Comparison of ENCODE assay signal across 1 cellular context in the genomic region with DNA sequence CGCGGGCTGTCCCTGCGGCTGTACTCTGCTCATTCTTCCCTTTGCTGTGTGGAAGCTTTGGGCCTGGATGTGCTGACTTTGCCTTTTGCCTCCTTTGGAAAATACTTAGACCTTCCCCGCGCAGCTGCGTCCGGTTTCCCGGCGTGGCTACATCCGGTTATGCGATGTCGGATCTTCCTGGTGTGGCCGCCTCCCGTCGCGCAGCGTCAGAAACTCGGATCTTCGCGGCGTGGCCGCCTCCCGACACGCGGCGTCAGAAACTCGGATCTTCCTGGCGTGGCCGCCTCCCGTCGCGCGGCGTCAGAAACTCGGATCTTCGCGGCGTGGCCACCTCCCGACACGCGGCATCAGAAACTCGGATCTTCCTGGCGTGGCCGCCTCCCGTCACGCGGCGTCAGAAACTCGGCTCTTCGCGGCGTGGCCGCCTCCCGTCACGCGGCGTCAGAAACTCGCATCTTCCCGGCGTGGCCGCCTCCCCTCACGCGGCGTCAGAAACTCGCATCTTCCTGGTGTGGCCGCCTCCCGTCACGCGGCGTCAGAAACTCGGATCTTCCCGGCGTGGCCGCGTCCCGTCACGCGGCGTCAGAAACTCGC.
TF ChIP-seq lines count a peak whose summit lies in the region.

No MANE protein-coding gene starts in this region.

TF ChIP-seq in WTC11, 78 proteins besides CTCF, POLR2A, EP300 and RAD21 (continued from another document):
- TF ChIP-seq, protein P1, sequence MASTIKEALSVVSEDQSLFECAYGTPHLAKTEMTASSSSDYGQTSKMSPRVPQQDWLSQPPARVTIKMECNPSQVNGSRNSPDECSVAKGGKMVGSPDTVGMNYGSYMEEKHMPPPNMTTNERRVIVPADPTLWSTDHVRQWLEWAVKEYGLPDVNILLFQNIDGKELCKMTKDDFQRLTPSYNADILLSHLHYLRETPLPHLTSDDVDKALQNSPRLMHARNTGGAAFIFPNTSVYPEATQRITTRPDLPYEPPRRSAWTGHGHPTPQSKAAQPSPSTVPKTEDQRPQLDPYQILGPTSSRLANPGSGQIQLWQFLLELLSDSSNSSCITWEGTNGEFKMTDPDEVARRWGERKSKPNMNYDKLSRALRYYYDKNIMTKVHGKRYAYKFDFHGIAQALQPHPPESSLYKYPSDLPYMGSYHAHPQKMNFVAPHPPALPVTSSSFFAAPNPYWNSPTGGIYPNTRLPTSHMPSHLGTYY (CRISPR knock-in tag; IDR thresholded peaks at IDR 0.05), result no peak
- TF ChIP-seq NFATC4 (CRISPR knock-in tag; IDR thresholded peaks at IDR 0.05) (no peak), MAX (CRISPR knock-in tag; IDR thresholded peaks at IDR 0.05) (no peak), HMGA2 (CRISPR knock-in tag; IDR thresholded peaks at IDR 0.05) (no peak), GRHL2 (CRISPR knock-in tag; IDR thresholded peaks at IDR 0.05; ENCODE audit: insufficient replicate concordance, severe bottlenecking) (no peak), JUN (CRISPR knock-in tag; IDR thresholded peaks at IDR 0.05) (no peak), ZNF423 (CRISPR knock-in tag; IDR thresholded peaks at IDR 0.05) (no peak), TEAD1 (CRISPR knock-in tag; IDR thresholded peaks at IDR 0.05) (no peak), NR2C2 (CRISPR knock-in tag; IDR thresholded peaks at IDR 0.05) (no peak), TEAD4 (CRISPR knock-in tag; IDR thresholded peaks at IDR 0.05) (no peak), MXD4 (CRISPR knock-in tag; IDR thresholded peaks at IDR 0.05; ENCODE audit: borderline replicate concordance) (no peak), NR1H2 (CRISPR knock-in tag; IDR thresholded peaks at IDR 0.05) (no peak)
- TF ChIP-seq, protein P2, sequence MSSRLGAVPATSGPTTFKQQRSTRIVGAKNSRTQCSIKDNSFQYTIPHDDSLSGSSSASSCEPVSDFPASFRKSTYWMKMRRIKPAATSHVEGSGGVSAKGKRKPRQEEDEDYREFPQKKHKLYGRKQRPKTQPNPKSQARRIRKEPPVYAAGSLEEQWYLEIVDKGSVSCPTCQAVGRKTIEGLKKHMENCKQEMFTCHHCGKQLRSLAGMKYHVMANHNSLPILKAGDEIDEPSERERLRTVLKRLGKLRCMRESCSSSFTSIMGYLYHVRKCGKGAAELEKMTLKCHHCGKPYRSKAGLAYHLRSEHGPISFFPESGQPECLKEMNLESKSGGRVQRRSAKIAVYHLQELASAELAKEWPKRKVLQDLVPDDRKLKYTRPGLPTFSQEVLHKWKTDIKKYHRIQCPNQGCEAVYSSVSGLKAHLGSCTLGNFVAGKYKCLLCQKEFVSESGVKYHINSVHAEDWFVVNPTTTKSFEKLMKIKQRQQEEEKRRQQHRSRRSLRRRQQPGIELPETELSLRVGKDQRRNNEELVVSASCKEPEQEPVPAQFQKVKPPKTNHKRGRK (CRISPR knock-in tag; IDR thresholded peaks at IDR 0.05; ENCODE audit: borderline replicate concordance), result no peak
- TF ChIP-seq, protein P3, sequence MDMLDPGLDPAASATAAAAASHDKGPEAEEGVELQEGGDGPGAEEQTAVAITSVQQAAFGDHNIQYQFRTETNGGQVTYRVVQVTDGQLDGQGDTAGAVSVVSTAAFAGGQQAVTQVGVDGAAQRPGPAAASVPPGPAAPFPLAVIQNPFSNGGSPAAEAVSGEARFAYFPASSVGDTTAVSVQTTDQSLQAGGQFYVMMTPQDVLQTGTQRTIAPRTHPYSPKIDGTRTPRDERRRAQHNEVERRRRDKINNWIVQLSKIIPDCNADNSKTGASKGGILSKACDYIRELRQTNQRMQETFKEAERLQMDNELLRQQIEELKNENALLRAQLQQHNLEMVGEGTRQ (CRISPR knock-in tag; IDR thresholded peaks at IDR 0.05), result no peak
- TF ChIP-seq, protein P4, sequence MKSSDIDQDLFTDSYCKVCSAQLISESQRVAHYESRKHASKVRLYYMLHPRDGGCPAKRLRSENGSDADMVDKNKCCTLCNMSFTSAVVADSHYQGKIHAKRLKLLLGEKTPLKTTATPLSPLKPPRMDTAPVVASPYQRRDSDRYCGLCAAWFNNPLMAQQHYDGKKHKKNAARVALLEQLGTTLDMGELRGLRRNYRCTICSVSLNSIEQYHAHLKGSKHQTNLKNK (CRISPR knock-in tag; IDR thresholded peaks at IDR 0.05), result no peak
